Comparison of ENCODE assay signal across 19 cellular contexts in genomic region chr2:3447789-3448317, GRCh38.
DNase-seq lines count a peak whose midpoint lies in the region; ATAC-seq and TF ChIP-seq lines count a peak whose summit lies in the region.
"Had no signal": no experiment of that assay in that cellular context is flagged by ENCODE, and none has a peak within 500 bp of the region (broad histone marks: within the 10 kb centered on the region; RNA-seq: fewer than 3 reads in every experiment).

No MANE protein-coding gene starts in this region.

- H3K4me3 Mint-ChIP-seq in Calu3 (ENCODE audit: low read depth, unreplicated experiment) = no peak overlapping the region
- H3K4me3 Mint-ChIP-seq: activated CD8-positive, alpha-beta memory T cell treated with anti-CD3 and anti-CD28 coated beads, Interleukin-2, amount 10 ng/mL, durations not matched to agents 7 days and 5 days; CD8-positive, alpha-beta memory T cell; dendritic cell treated with granulocyte-macrophage colony-stimulating factor and Interleukin-4, amounts not matched to agents 40 ng/mL and 50 ng/mL, for 4 days; IgD-negative memory B cell; T-helper 1 cell treated with Interleukin-12 subunit alpha and Interleukin-12 subunit beta and Interleukin-4 antibody, amounts not matched to agents 30 μg/mL and 1 μg/mL, for 36 hours; type B pancreatic cell had no signal

- H3K4me1 ChIP-seq in heart right ventricle = peaks cover 0 to 56% (median 11%) of the 10 kb centered on the region in 9 donors
- H3K4me1 ChIP-seq: ascending aorta had no signal

- peaks cover 0 to 3% (median 0%) of the 10 kb centered on the region in 11 donors for H3K9me3 ChIP-seq in heart right ventricle
- H3K9me3 ChIP-seq: ascending aorta had no signal

- peaks cover 20% of the 10 kb centered on the region for H3K36me3 Mint-ChIP-seq in Calu3 (ENCODE audit: insufficient read depth, unreplicated experiment)

- peak overlapping the region in 4 of 10 donors; percentile 64 to 80 (median 70) for H3K27ac ChIP-seq in heart right ventricle
- H3K27ac ChIP-seq: ascending aorta had no signal

- H3K27me3 Mint-ChIP-seq in Calu3 (ENCODE audit: unreplicated experiment) = no peaks in the 10 kb centered on the region
- H3K27me3 Mint-ChIP-seq: activated CD8-positive, alpha-beta memory T cell treated with anti-CD3 and anti-CD28 coated beads, Interleukin-2, amount 10 ng/mL, durations not matched to agents 7 days and 5 days; dendritic cell treated with granulocyte-macrophage colony-stimulating factor and Interleukin-4, amounts not matched to agents 40 ng/mL and 50 ng/mL, for 4 days; IgD-negative memory B cell; type B pancreatic cell had no signal

- H3K27me3 ChIP-seq in heart right ventricle = no peaks in the 10 kb centered on the region
- H3K27me3 ChIP-seq: ascending aorta had no signal

- intact Hi-C loops in heart right ventricle (cut with DNase I) (no loop called here), cardiac septum (cut with DNase I) (no loop called here), Calu3 (cut with micrococcal nuclease; ENCODE audit: unreplicated experiment) (no loop called here)

- no peaks in the 10 kb centered on the region for H3K9me3 Mint-ChIP-seq in Calu3 (ENCODE audit: low read depth, unreplicated experiment)
- H3K9me3 Mint-ChIP-seq: CD8-positive, alpha-beta memory T cell; dendritic cell treated with granulocyte-macrophage colony-stimulating factor and Interleukin-4, amounts not matched to agents 40 ng/mL and 50 ng/mL, for 4 days; IgD-negative memory B cell; T-helper 1 cell treated with Interleukin-12 subunit alpha and Interleukin-12 subunit beta and Interleukin-4 antibody, amounts not matched to agents 30 μg/mL and 1 μg/mL, for 36 hours; type B pancreatic cell had no signal

- WGBS in heart right ventricle, 2 donors = 57 to 64% methylated on average over 9 of the region's 9 CpGs

- H3K27ac Mint-ChIP-seq in Calu3 (ENCODE audit: unreplicated experiment) = no peak overlapping the region
- H3K27ac Mint-ChIP-seq: activated CD8-positive, alpha-beta memory T cell treated with anti-CD3 and anti-CD28 coated beads, Interleukin-2, amount 10 ng/mL, durations not matched to agents 7 days and 5 days; dendritic cell treated with granulocyte-macrophage colony-stimulating factor and Interleukin-4, amounts not matched to agents 40 ng/mL and 50 ng/mL, for 4 days; T-helper 1 cell treated with Interleukin-12 subunit alpha and Interleukin-12 subunit beta and Interleukin-4 antibody, amounts not matched to agents 30 μg/mL and 1 μg/mL, for 36 hours; type B pancreatic cell had no signal

- CTCF ChIA-PET in Calu3 (lab: Charles Lee) = no interaction called here

- BruUV-seq in Calu3 (replicated peaks; lab: Mats Ljungman, UMichigan) = no TSS peak

- peak; percentile 18 to 63 (median 38) for ATAC-seq in heart right ventricle
- ATAC-seq: activated CD4-positive, CD25-positive, alpha-beta regulatory T cell treated with anti-CD3 and anti-CD28 coated beads, Interleukin-2, amount 50 U/mL, for 24 hours; activated CD8-positive, alpha-beta memory T cell treated with anti-CD3 and anti-CD28 coated beads, Interleukin-2, amount 10 ng/mL, durations not matched to agents 7 days and 5 days; stimulated activated naive CD8-positive, alpha-beta T cell treated with anti-CD3 and anti-CD28 coated beads, Interleukin-15, Interleukin-2, amounts not matched to agents 100 U/mL and 50 U/mL, for 24 hours had no signal

- H3K36me3 ChIP-seq in heart right ventricle = peaks cover 0 to 88% (median 12%) of the 10 kb centered on the region in 9 donors

- TF ChIP-seq CTCF in heart right ventricle (IDR thresholded peaks at IDR 0.05) (no peak), choroid plexus epithelial cell (conservative IDR thresholded peaks at IDR 0.05; ENCODE audit: low read depth, low read length) (peak; percentile 26), Calu3 (IDR thresholded peaks at IDR 0.05; ENCODE audit: unreplicated experiment) (no peak)

- DNase-seq in heart right ventricle (no peak), cardiac septum (ENCODE audit: low spot score) (no peak), choroid plexus epithelial cell (ENCODE audit: low read depth) (peak; percentile 43), medulla oblongata (ENCODE audit: extremely low spot score) (peak; percentile 41), Kasumi-1 (lab: John Stamatoyannopoulos, UW) (no peak), iPS-NIHi11 (ENCODE audit: low spot score) (no peak), Calu3 (no peak), NCI-H226 (no peak)
- DNase-seq: ACHN; activated CD8-positive, alpha-beta memory T cell treated with anti-CD3 and anti-CD28 coated beads, Interleukin-2, amount 10 ng/mL, durations not matched to agents 7 days and 5 days; activated effector memory CD4-positive, alpha-beta T cell treated with Interleukin-2 at 50 U/mL for 16 hours; CD8-positive, alpha-beta memory T cell; stimulated activated naive CD8-positive, alpha-beta T cell treated with anti-CD3 and anti-CD28 coated beads, Interleukin-15, Interleukin-2, amounts not matched to agents 100 U/mL and 50 U/mL, for 24 hours had no signal

- H3K4me3 ChIP-seq in heart right ventricle (no peak overlapping the region), choroid plexus epithelial cell (ENCODE audit: low read depth, low read length) (peak overlapping the region; percentile 39)
- H3K4me3 ChIP-seq: ascending aorta had no signal

- no peaks in the 10 kb centered on the region for H3K4me1 Mint-ChIP-seq in Calu3 (ENCODE audit: low read depth, unreplicated experiment)
- H3K4me1 Mint-ChIP-seq: activated CD8-positive, alpha-beta memory T cell treated with anti-CD3 and anti-CD28 coated beads, Interleukin-2, amount 10 ng/mL, durations not matched to agents 7 days and 5 days; CD8-positive, alpha-beta memory T cell had no signal

Comparison
In these comparisons a context has a peak if more than half of its experiments do, and no peak if none do; other contexts are left out.
1. DNase-seq: peak in choroid plexus epithelial cell (single experiment) and medulla oblongata (single experiment); none in heart right ventricle (0 of 2), cardiac septum (single experiment), Kasumi-1 (0 of 2), iPS-NIHi11 (single experiment), Calu3 (single experiment) and NCI-H226 (single experiment).